Comparison of ENCODE assay signal across 19 cellular contexts in genomic region chr9:16319646-16320045, GRCh38.
DNase-seq lines count a peak whose midpoint lies in the region; ATAC-seq and TF ChIP-seq lines count a peak whose summit lies in the region.
"Had no signal": no experiment of that assay in that cellular context is flagged by ENCODE, and none has a peak within 500 bp of the region (broad histone marks: within the 10 kb centered on the region; RNA-seq: fewer than 3 reads in every experiment).

No MANE protein-coding gene starts in this region.

- intact Hi-C loops in IMR-90 (cut with micrococcal nuclease): no loop called here
- intact Hi-C loops in dendritic cell treated with granulocyte-macrophage colony-stimulating factor and Interleukin-4, amounts not matched to agents 40 ng/mL and 50 ng/mL, for 4 days (cut with micrococcal nuclease): no loop called here

- no peak overlapping the region for H2BK15ac ChIP-seq in IMR-90 (ENCODE audit: low read depth, low read length)

- H3K14ac ChIP-seq in IMR-90 (replicated peaks; ENCODE audit: low read depth, low read length): no peak overlapping the region

- H2BK120ac ChIP-seq in IMR-90 (ENCODE audit: low read depth, low read length): no peak overlapping the region

- CTCF ChIA-PET in IMR-90 (lab: Yijun Ruan, JAX) (no interaction called here), SK-N-SH (lab: Yijun Ruan, JAX) (interaction anchor here (1.3 kb wide), 1 partner anchor 14 kb away, joined by 3 read pairs; no protein-coding TSS in a partner anchor)

- H3K27me3 ChIP-seq in IMR-90 (ENCODE audit: control insufficient read depth, insufficient read depth, low read length): no peaks in the 10 kb centered on the region; the same call in 1 of the 2 replicates
- H3K27me3 ChIP-seq in SK-N-SH (ENCODE audit: insufficient read depth): no peaks in the 10 kb centered on the region
- H3K27me3 ChIP-seq: BE2C had no signal

- no peak overlapping the region for H3K4me3 Mint-ChIP-seq in dendritic cell treated with granulocyte-macrophage colony-stimulating factor and Interleukin-4, amounts not matched to agents 40 ng/mL and 50 ng/mL, for 4 days
- no peak overlapping the region for H3K4me3 Mint-ChIP-seq in nephron progenitor cell
- no peak overlapping the region for H3K4me3 Mint-ChIP-seq in stimulated activated effector memory CD8-positive, alpha-beta T cell treated with anti-CD3 and anti-CD28 coated beads, Interleukin-12 subunit alpha, Interleukin-12 subunit beta, amount 100 ng/mL, for 72 hours
- H3K4me3 Mint-ChIP-seq: CD4-positive, CD25-positive, alpha-beta regulatory T cell; CD8-positive, alpha-beta memory T cell had no signal

- H3K4me1 Mint-ChIP-seq in dendritic cell treated with granulocyte-macrophage colony-stimulating factor and Interleukin-4, amounts not matched to agents 40 ng/mL and 50 ng/mL, for 4 days (ENCODE audit: low read depth): peaks cover 5% of the 10 kb centered on the region
- peaks cover 50% of the 10 kb centered on the region for H3K4me1 Mint-ChIP-seq in nephron progenitor cell
- no peaks in the 10 kb centered on the region for H3K4me1 Mint-ChIP-seq in stimulated activated effector memory CD8-positive, alpha-beta T cell treated with anti-CD3 and anti-CD28 coated beads, Interleukin-12 subunit alpha, Interleukin-12 subunit beta, amount 100 ng/mL, for 72 hours
- H3K4me1 Mint-ChIP-seq: CD4-positive, CD25-positive, alpha-beta regulatory T cell; CD8-positive, alpha-beta memory T cell had no signal

- WGBS in IMR-90 (ENCODE audit: extremely low coverage in 2 of 2, insufficient read length in 1 of 2), 2 experiments: 80% methylated on average over 1 of the region's 3 CpGs; no CpG with 5 or more reads in 1 of the 2 experiments
- WGBS in SK-N-SH (ENCODE audit: low lambda C conversion rate): 100% methylated on average over 3 of the region's 3 CpGs

- no peaks in the 10 kb centered on the region for H3K79me2 ChIP-seq in SK-N-SH (ENCODE audit: insufficient read depth)

- H3K18ac ChIP-seq in IMR-90 (ENCODE audit: low read depth, low read length): no peak overlapping the region

- TF ChIP-seq CTCF in IMR-90 (conservative IDR thresholded peaks at IDR 0.05; ENCODE audit: low read depth, low read length): no peak
- no peak for TF ChIP-seq CTCF in nephron progenitor cell (IDR thresholded peaks at IDR 0.05)
- no peak for TF ChIP-seq CTCF in SK-N-SH (IDR thresholded peaks at IDR 0.05)

- no peak for TF ChIP-seq RAD21 in IMR-90 (IDR thresholded peaks at IDR 0.05; ENCODE audit: low read length)
- no peak for TF ChIP-seq RAD21 in SK-N-SH (IDR thresholded peaks at IDR 0.05; ENCODE audit: low read length)

- in situ Hi-C loops in IMR-90 (cut with MboI; ENCODE audit: low sequenced_read_pairs): no loop called here

- no peak overlapping the region for H4K5ac ChIP-seq in IMR-90 (ENCODE audit: low read depth, low read length)

- H2BK5ac ChIP-seq in IMR-90 (ENCODE audit: low read depth, low read length, poor library complexity, severe bottlenecking): no peak overlapping the region

- ATAC-seq in IMR-90 (ENCODE audit: low read depth): no peak
- ATAC-seq in stimulated activated effector memory CD8-positive, alpha-beta T cell treated with anti-CD3 and anti-CD28 coated beads, Interleukin-12 subunit alpha, Interleukin-12 subunit beta, amount 100 ng/mL, for 72 hours: peak; percentile 3
- ATAC-seq: GM12878 had no signal

- H3K36me3 Mint-ChIP-seq in dendritic cell treated with granulocyte-macrophage colony-stimulating factor and Interleukin-4, amounts not matched to agents 40 ng/mL and 50 ng/mL, for 4 days (ENCODE audit: low read depth): no peaks in the 10 kb centered on the region
- H3K36me3 Mint-ChIP-seq in nephron progenitor cell (ENCODE audit: low read depth): no peaks in the 10 kb centered on the region
- H3K36me3 Mint-ChIP-seq in stimulated activated effector memory CD8-positive, alpha-beta T cell treated with anti-CD3 and anti-CD28 coated beads, Interleukin-12 subunit alpha, Interleukin-12 subunit beta, amount 100 ng/mL, for 72 hours: no peaks in the 10 kb centered on the region
- H3K36me3 Mint-ChIP-seq: CD4-positive, CD25-positive, alpha-beta regulatory T cell; CD8-positive, alpha-beta memory T cell had no signal

- no peaks in the 10 kb centered on the region for H3K9me2 ChIP-seq in SK-N-SH

- H2AFZ ChIP-seq in IMR-90 (replicated peaks; ENCODE audit: low read length, poor library complexity) (no peak overlapping the region), SK-N-SH (ENCODE audit: low read depth) (no peak overlapping the region)

- H2AK5ac ChIP-seq in IMR-90 (ENCODE audit: low read depth, low read length): peak overlapping the region; percentile 11

- peaks cover 3% of the 10 kb centered on the region; the same call in 1 of the 2 replicates for H3K9me3 ChIP-seq in IMR-90 (ENCODE audit: control insufficient read depth, insufficient read depth, low read length)
- no peaks in the 10 kb centered on the region for H3K9me3 ChIP-seq in SK-N-SH
- H3K9me3 ChIP-seq: BE2C, HAP-1 had no signal

- no peak overlapping the region for H3K9ac ChIP-seq in IMR-90 (ENCODE audit: low read depth, low read length)
- no peak overlapping the region for H3K9ac ChIP-seq in SK-N-SH

- no peak overlapping the region for H3K23ac ChIP-seq in IMR-90 (ENCODE audit: low read depth, low read length)

- no peak for DNase-seq in IMR-90
- DNase-seq in nephron progenitor cell: no peak
- DNase-seq in stimulated activated effector memory CD8-positive, alpha-beta T cell treated with anti-CD3 and anti-CD28 coated beads, Interleukin-12 subunit alpha, Interleukin-12 subunit beta, amount 100 ng/mL, for 72 hours (ENCODE audit: low spot score in 2 of 2): no peak
- no peak for DNase-seq in medulla oblongata (ENCODE audit: extremely low spot score)
- DNase-seq in NCI-H82 (lab: John Stamatoyannopoulos, UW): no peak
- DNase-seq in SK-N-SH: no peak
- DNase-seq: ACHN; BE2C; C1 segment of cervical spinal cord; CD4-positive, CD25-positive, alpha-beta regulatory T cell; CD8-positive, alpha-beta memory T cell; COR-L47; DMS 273 treated with DMSO at 0.1 percent for 48 hours; DMS53; DND-41; EL had no signal

- dilution Hi-C loops in IMR-90 (cut with HindIII; ENCODE audit: low sequenced_read_pairs, unreplicated experiment): no loop called here

- H3K79me1 ChIP-seq in IMR-90 (ENCODE audit: low read depth in 1 of 2, low read length in 2 of 2): no peaks in the 10 kb centered on the region

- peak overlapping the region; percentile 13 for H3K27ac Mint-ChIP-seq in dendritic cell treated with granulocyte-macrophage colony-stimulating factor and Interleukin-4, amounts not matched to agents 40 ng/mL and 50 ng/mL, for 4 days
- H3K27ac Mint-ChIP-seq in nephron progenitor cell: peak overlapping the region; percentile 20
- H3K27ac Mint-ChIP-seq in stimulated activated effector memory CD8-positive, alpha-beta T cell treated with anti-CD3 and anti-CD28 coated beads, Interleukin-12 subunit alpha, Interleukin-12 subunit beta, amount 100 ng/mL, for 72 hours: no peak overlapping the region
- H3K27ac Mint-ChIP-seq: CD4-positive, CD25-positive, alpha-beta regulatory T cell; CD8-positive, alpha-beta memory T cell had no signal

- no peak overlapping the region for H3K4me2 ChIP-seq in IMR-90 (ENCODE audit: low read depth, low read length)
- H3K4me2 ChIP-seq in SK-N-SH: no peak overlapping the region

- H3K4ac ChIP-seq in IMR-90 (ENCODE audit: low read depth, low read length): no peak overlapping the region

- no peak for TF ChIP-seq POLR2A in IMR-90 (IDR thresholded peaks at IDR 0.05; ENCODE audit: low read depth, low read length)

- H3F3A ChIP-seq in SK-N-SH (replicated peaks; ENCODE audit: insufficient read depth): no peaks in the 10 kb centered on the region

- no peak overlapping the region for H3K4me3 ChIP-seq in IMR-90 (ENCODE audit: insufficient read depth, low read depth, low read length)
- no peak overlapping the region for H3K4me3 ChIP-seq in SK-N-SH (ENCODE audit: low read depth in 2 of 2, low read length in 1 of 2)
- H3K4me3 ChIP-seq: GM12878, HAP-1 had no signal

- no peak overlapping the region for H4K91ac ChIP-seq in IMR-90 (ENCODE audit: insufficient read depth, low read depth, low read length)

- H3K27ac ChIP-seq in IMR-90 (ENCODE audit: insufficient read depth, low read length) (no peak overlapping the region), SK-N-SH (ENCODE audit: low read depth in 2 of 2, low read length in 1 of 2) (no peak overlapping the region)

- TF ChIP-seq EP300 in SK-N-SH (IDR thresholded peaks at IDR 0.05; ENCODE audit: borderline replicate concordance in 1 of 2, low read depth in 1 of 2, low read length in 1 of 2): no peak

- H3K9me1 ChIP-seq in IMR-90 (ENCODE audit: insufficient read depth, low read length): no peaks in the 10 kb centered on the region; the same call in 1 of the 2 replicates

- H3K27me3 Mint-ChIP-seq in dendritic cell treated with granulocyte-macrophage colony-stimulating factor and Interleukin-4, amounts not matched to agents 40 ng/mL and 50 ng/mL, for 4 days: peaks cover 22% of the 10 kb centered on the region
- H3K27me3 Mint-ChIP-seq in nephron progenitor cell (ENCODE audit: low read depth, poor library complexity): peaks cover 8% of the 10 kb centered on the region
- H3K27me3 Mint-ChIP-seq: CD4-positive, CD25-positive, alpha-beta regulatory T cell; CD8-positive, alpha-beta memory T cell had no signal

- no peak overlapping the region for H3K56ac ChIP-seq in IMR-90 (ENCODE audit: extremely low read depth, insufficient read depth, low read length)

- H3K9me3 Mint-ChIP-seq in dendritic cell treated with granulocyte-macrophage colony-stimulating factor and Interleukin-4, amounts not matched to agents 40 ng/mL and 50 ng/mL, for 4 days: no peaks in the 10 kb centered on the region
- peaks cover 3% of the 10 kb centered on the region for H3K9me3 Mint-ChIP-seq in nephron progenitor cell
- H3K9me3 Mint-ChIP-seq in stimulated activated effector memory CD8-positive, alpha-beta T cell treated with anti-CD3 and anti-CD28 coated beads, Interleukin-12 subunit alpha, Interleukin-12 subunit beta, amount 100 ng/mL, for 72 hours: peaks cover 2% of the 10 kb centered on the region

- H3K36me3 ChIP-seq in IMR-90 (ENCODE audit: control insufficient read depth, insufficient read depth, low read length) (no peaks in the 10 kb centered on the region), SK-N-SH (replicated peaks in 1 of 2; ENCODE audit: control insufficient read depth in 1 of 2, insufficient read depth in 2 of 2, low read length in 1 of 2) (no peaks in the 10 kb centered on the region)
- H3K36me3 ChIP-seq: BE2C, HAP-1 had no signal

- BruUV-seq in IMR-90 (replicated peaks; lab: Mats Ljungman, UMichigan): no TSS peak

- POLR2A ChIA-PET in IMR-90 (lab: Charles Lee; ENCODE audit: unreplicated experiment): no interaction called here
- POLR2A ChIA-PET in SK-N-SH (lab: Yijun Ruan, JAX): no interaction called here

- H4K8ac ChIP-seq in IMR-90 (ENCODE audit: low read depth in 2 of 2, low read length in 2 of 2): no peak overlapping the region

- no peak overlapping the region for H2AK9ac ChIP-seq in IMR-90 (replicated peaks; ENCODE audit: low read depth, low read length, poor library complexity)

- no peak overlapping the region for H2BK20ac ChIP-seq in IMR-90 (ENCODE audit: low read depth, low read length)

- H3K4me1 ChIP-seq in IMR-90 (ENCODE audit: control insufficient read depth, insufficient read depth, low read length) (peaks cover 7% of the 10 kb centered on the region), SK-N-SH (ENCODE audit: control insufficient read depth in 1 of 2, insufficient read depth in 2 of 2, low read depth in 1 of 2, low read length in 1 of 2) (peaks cover 0 to 6% of the 10 kb centered on the region in 2 experiments; a peak in 1 of 4 replicates)
- H3K4me1 ChIP-seq: BE2C, HAP-1 had no signal

- H4K20me1 ChIP-seq in IMR-90 (ENCODE audit: insufficient read depth, low read length) (no peaks in the 10 kb centered on the region), SK-N-SH (ENCODE audit: insufficient read depth) (no peaks in the 10 kb centered on the region)
